In genomic region chr18:75760208-75760607, GRCh38 we compare ENCODE assay signal across 27 cellular contexts.
"Had no signal": no experiment of that assay in that cellular context is flagged by ENCODE, and none has a peak within 500 bp of the region (broad histone marks: within the 10 kb centered on the region; RNA-seq: fewer than 3 reads in every experiment).

No MANE protein-coding gene starts in this region.

- H3K4me3 Mint-ChIP-seq: dendritic cell treated with granulocyte-macrophage colony-stimulating factor and Interleukin-4, amounts not matched to agents 40 ng/mL and 50 ng/mL, for 4 days; effector memory CD8-positive, alpha-beta T cell; endodermal cell had no signal

- H2AFZ ChIP-seq: hepatocyte had no signal

- H3K79me2 ChIP-seq: hepatocyte had no signal

- DNase-seq: colonic mucosa; cortex of kidney; dermis blood vessel endothelial cell; dorsolateral prefrontal cortex; effector CD4-positive, alpha-beta T cell; effector CD8-positive, alpha-beta T cell; effector memory CD4-positive, alpha-beta T cell; effector memory CD8-positive, alpha-beta T cell; endodermal cell; erythroblast; esophagus squamous epithelium; foreskin keratinocyte; gastrocnemius medialis; glutamatergic neuron; head of caudate nucleus; heart left ventricle; heart right ventricle had no signal

- H3K4me1 Mint-ChIP-seq: endodermal cell had no signal

- H3K4me2 ChIP-seq: hepatocyte had no signal

- H3K4me3 ChIP-seq: colonic mucosa, coronary artery, dorsolateral prefrontal cortex, esophagus muscularis mucosa, esophagus squamous epithelium, gastrocnemius medialis, gastroesophageal sphincter, heart left ventricle, heart right ventricle, hepatocyte had no signal

- H3K27ac Mint-ChIP-seq: dendritic cell treated with granulocyte-macrophage colony-stimulating factor and Interleukin-4, amounts not matched to agents 40 ng/mL and 50 ng/mL, for 4 days; effector memory CD8-positive, alpha-beta T cell; endodermal cell had no signal

- H3K27me3 ChIP-seq: colonic mucosa, esophagus muscularis mucosa, esophagus squamous epithelium, foreskin keratinocyte, gastrocnemius medialis, gastroesophageal sphincter, heart left ventricle, hepatocyte had no signal

- H3K36me3 ChIP-seq: colonic mucosa, esophagus muscularis mucosa, esophagus squamous epithelium, gastrocnemius medialis, gastroesophageal sphincter, heart left ventricle, heart right ventricle had no signal

- FAIRE-seq: colon, endometrium, endothelial cell of umbilical vein, frontal cortex had no signal

- H3K27me3 Mint-ChIP-seq: dendritic cell treated with granulocyte-macrophage colony-stimulating factor and Interleukin-4, amounts not matched to agents 40 ng/mL and 50 ng/mL, for 4 days had no signal

- H3K27ac ChIP-seq: colonic mucosa, coronary artery, dorsolateral prefrontal cortex, epithelial cell of prostate, esophagus muscularis mucosa, esophagus squamous epithelium, foreskin keratinocyte, gastrocnemius medialis, gastroesophageal sphincter, heart left ventricle, heart right ventricle, hepatocyte had no signal

- H3K9me3 ChIP-seq: colonic mucosa, esophagus muscularis mucosa, esophagus squamous epithelium, gastrocnemius medialis, gastroesophageal sphincter, heart right ventricle had no signal

- H3K9me3 Mint-ChIP-seq: dendritic cell treated with granulocyte-macrophage colony-stimulating factor and Interleukin-4, amounts not matched to agents 40 ng/mL and 50 ng/mL, for 4 days; effector memory CD8-positive, alpha-beta T cell; endodermal cell had no signal

- ATAC-seq: effector memory CD8-positive, alpha-beta T cell; foreskin keratinocyte; gastrocnemius medialis; gastroesophageal sphincter; heart left ventricle; heart right ventricle had no signal

- H3K4me1 ChIP-seq: colonic mucosa, esophagus muscularis mucosa, esophagus squamous epithelium, foreskin keratinocyte, gastrocnemius medialis, gastroesophageal sphincter, heart left ventricle, heart right ventricle had no signal
